ENCODE assay signal across 17 cellular contexts in the genomic region with DNA sequence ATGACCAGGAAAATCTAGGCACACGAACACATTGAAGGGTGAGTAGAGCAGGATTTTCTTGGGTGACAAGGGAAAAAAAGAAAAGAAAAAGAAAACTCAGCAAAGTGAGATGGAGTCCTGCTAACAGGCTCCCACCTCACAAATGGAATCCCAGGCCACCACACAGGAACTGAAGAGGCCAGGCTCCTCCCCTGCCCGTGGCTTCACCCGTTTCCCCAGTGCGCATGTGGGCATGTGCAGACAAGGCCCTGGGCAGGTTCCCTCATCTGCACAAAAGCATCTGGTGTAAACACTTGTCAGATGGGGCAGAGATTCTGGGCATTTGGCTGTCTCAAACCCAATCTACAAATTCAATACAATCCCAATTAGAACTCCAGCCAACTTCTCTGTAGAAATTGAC. TPM values are rescaled to one million over a fixed set of nuclear protein-coding genes. Genes with fewer than 3 reads are reported as not detected.
DNase-seq lines count a peak whose midpoint lies in the region; ATAC-seq and TF ChIP-seq lines count a peak whose summit lies in the region.
"Had no signal": no experiment of that assay in that cellular context is flagged by ENCODE, and none has a peak within 500 bp of the region (broad histone marks: within the 10 kb centered on the region; RNA-seq: fewer than 3 reads in every experiment).

No MANE protein-coding gene starts in this region.

- peaks cover 3% of the 10 kb centered on the region for H3K9me3 Mint-ChIP-seq in activated CD8-positive, alpha-beta memory T cell treated with anti-CD3 and anti-CD28 coated beads, Interleukin-2, amount 10 ng/mL, durations not matched to agents 7 days and 5 days (ENCODE audit: low read depth)
- H3K9me3 Mint-ChIP-seq in osteocyte (ENCODE audit: unreplicated experiment), result peaks cover 3% of the 10 kb centered on the region

- H3K4me1 Mint-ChIP-seq in activated CD8-positive, alpha-beta memory T cell treated with anti-CD3 and anti-CD28 coated beads, Interleukin-2, amount 10 ng/mL, durations not matched to agents 7 days and 5 days, result peaks cover 18% of the 10 kb centered on the region
- no peaks in the 10 kb centered on the region for H3K4me1 Mint-ChIP-seq in osteocyte (ENCODE audit: unreplicated experiment)
- H3K4me1 Mint-ChIP-seq: brain, IgD-negative memory B cell had no signal

- H3K27ac ChIP-seq in foreskin keratinocyte, result no peak overlapping the region
- H3K27ac ChIP-seq: prostate gland had no signal

- peaks cover 3% of the 10 kb centered on the region for H3K36me3 Mint-ChIP-seq in activated CD8-positive, alpha-beta memory T cell treated with anti-CD3 and anti-CD28 coated beads, Interleukin-2, amount 10 ng/mL, durations not matched to agents 7 days and 5 days
- H3K36me3 Mint-ChIP-seq in osteocyte (ENCODE audit: unreplicated experiment), result no peaks in the 10 kb centered on the region
- H3K36me3 Mint-ChIP-seq: brain; CD4-positive, CD25-positive, alpha-beta regulatory T cell; IgD-negative memory B cell; immature natural killer cell had no signal

- no peak overlapping the region for H3K4me3 ChIP-seq in Jurkat, Clone E6-1 (ENCODE audit: low read length)
- H3K4me3 ChIP-seq: lung, prostate gland, smooth muscle cell had no signal

- peaks cover 19% of the 10 kb centered on the region for H3K27me3 ChIP-seq in foreskin keratinocyte

- CTCF ChIA-PET in activated CD8-positive, alpha-beta memory T cell treated with anti-CD3 and anti-CD28 coated beads, Interleukin-2, amount 10 ng/mL, durations not matched to agents 7 days and 5 days (lab: Charles Lee), result no interaction called here

- TF ChIP-seq CTCF in foreskin keratinocyte (conservative IDR thresholded peaks at IDR 0.05) (no peak), osteocyte (IDR thresholded peaks at IDR 0.05) (no peak)

- H3K4me1 ChIP-seq in foreskin keratinocyte, result peaks cover 4% of the 10 kb centered on the region
- H3K4me1 ChIP-seq: prostate gland had no signal

- H3K27ac Mint-ChIP-seq in activated CD8-positive, alpha-beta memory T cell treated with anti-CD3 and anti-CD28 coated beads, Interleukin-2, amount 10 ng/mL, durations not matched to agents 7 days and 5 days, result no peak overlapping the region
- no peak overlapping the region for H3K27ac Mint-ChIP-seq in osteocyte (ENCODE audit: unreplicated experiment)
- H3K27ac Mint-ChIP-seq: brain; T-helper 2 cell treated with Interferon-gamma antibody and Interleukin-4, amounts not matched to agents 5 μg/mL and 100 μg/mL, for 36 hours had no signal

- H3K4me3 Mint-ChIP-seq in activated CD8-positive, alpha-beta memory T cell treated with anti-CD3 and anti-CD28 coated beads, Interleukin-2, amount 10 ng/mL, durations not matched to agents 7 days and 5 days, result no peak overlapping the region
- no peak overlapping the region for H3K4me3 Mint-ChIP-seq in osteocyte (ENCODE audit: unreplicated experiment)
- H3K4me3 Mint-ChIP-seq: brain; CD4-positive, CD25-positive, alpha-beta regulatory T cell; IgD-negative memory B cell; immature natural killer cell; T-helper 2 cell treated with Interferon-gamma antibody and Interleukin-4, amounts not matched to agents 5 μg/mL and 100 μg/mL, for 36 hours had no signal

- no peak for ATAC-seq in activated CD8-positive, alpha-beta memory T cell treated with anti-CD3 and anti-CD28 coated beads, Interleukin-2, amount 10 ng/mL, durations not matched to agents 7 days and 5 days
- ATAC-seq in foreskin keratinocyte, result no peak

- H3K27me3 Mint-ChIP-seq in activated CD8-positive, alpha-beta memory T cell treated with anti-CD3 and anti-CD28 coated beads, Interleukin-2, amount 10 ng/mL, durations not matched to agents 7 days and 5 days, result no peaks in the 10 kb centered on the region
- peaks cover 27% of the 10 kb centered on the region for H3K27me3 Mint-ChIP-seq in osteocyte (ENCODE audit: unreplicated experiment)

- DNase-seq in activated CD8-positive, alpha-beta memory T cell treated with anti-CD3 and anti-CD28 coated beads, Interleukin-2, amount 10 ng/mL, durations not matched to agents 7 days and 5 days, result peak; percentile 45
- DNase-seq in activated CD8-positive, alpha-beta memory T cell treated with anti-CD3 and anti-CD28 coated beads for 24 hours, result no peak
- peak; percentile 52 for DNase-seq in Jurkat, Clone E6-1 (ENCODE audit: low read depth, low spot score)
- DNase-seq in T-helper 9 cell (peak; percentile 17), foreskin keratinocyte (peak; percentile 31 to 42), NCI-H1436 treated with DMSO at 0.1 percent for 48 hours (lab: John Stamatoyannopoulos, UW) (no peak), DMS53 treated with DMSO at 0.1 percent for 48 hours (lab: John Stamatoyannopoulos, UW; ENCODE audit: unreplicated experiment) (no peak), osteocyte (ENCODE audit: extremely low spot score, unreplicated experiment) (no peak)
- DNase-seq: head of caudate nucleus, immature natural killer cell had no signal

RNA-seq across cellular contexts. Expression of gene CFAP97D2, which starts 24.5 kb away (rescaled TPM):
- total RNA-seq in activated CD8-positive, alpha-beta memory T cell treated with anti-CD3 and anti-CD28 coated beads, Interleukin-2, amount 10 ng/mL, durations not matched to agents 7 days and 5 days, result not detected
- not detected for polyA plus RNA-seq in Jurkat, Clone E6-1 (2012; ENCODE audit: insufficient read depth, insufficient read length)
- total RNA-seq in foreskin keratinocyte (not detected in 2 replicates), osteocyte (not detected in 2 replicates)
- not detected in 2 replicates for polyA plus RNA-seq in foreskin keratinocyte
- total RNA-seq: CD4-positive, CD25-positive, alpha-beta regulatory T cell; smooth muscle cell had no signal
- polyA plus RNA-seq: IgD-negative memory B cell, smooth muscle cell had no signal

RNA-seq across cellular contexts. Expression of gene CDC16, which starts 31.2 kb away (rescaled TPM):
- 10 to 100 TPM; 73.5 to 81.5 TPM for total RNA-seq in activated CD8-positive, alpha-beta memory T cell treated with anti-CD3 and anti-CD28 coated beads, Interleukin-2, amount 10 ng/mL, durations not matched to agents 7 days and 5 days
- polyA plus RNA-seq in Jurkat, Clone E6-1 (2012; ENCODE audit: insufficient read depth, insufficient read length), result 71.4 TPM
- total RNA-seq in foreskin keratinocyte (59.3 and 62.4 TPM in 2 replicates), osteocyte (72.6 and 73.7 TPM in 2 replicates)
- 46.7 and 51.5 TPM in 2 replicates for polyA plus RNA-seq in foreskin keratinocyte

Comparison
In these comparisons a context has a peak if more than half of its experiments do, and no peak if none do; other contexts are left out.
1. DNase-seq: peak in activated CD8-positive, alpha-beta memory T cell treated with anti-CD3 and anti-CD28 coated beads, Interleukin-2, amount 10 ng/mL, durations not matched to agents 7 days and 5 days (single experiment), Jurkat, Clone E6-1 (single experiment), T-helper 9 cell (single experiment) and foreskin keratinocyte (2 of 2); none in activated CD8-positive, alpha-beta memory T cell treated with anti-CD3 and anti-CD28 coated beads for 24 hours (single experiment), NCI-H1436 treated with DMSO at 0.1 percent for 48 hours (single experiment), DMS53 treated with DMSO at 0.1 percent for 48 hours (single experiment) and osteocyte (single experiment).